ENCODE assay signal across 19 cellular contexts in the genomic region with DNA sequence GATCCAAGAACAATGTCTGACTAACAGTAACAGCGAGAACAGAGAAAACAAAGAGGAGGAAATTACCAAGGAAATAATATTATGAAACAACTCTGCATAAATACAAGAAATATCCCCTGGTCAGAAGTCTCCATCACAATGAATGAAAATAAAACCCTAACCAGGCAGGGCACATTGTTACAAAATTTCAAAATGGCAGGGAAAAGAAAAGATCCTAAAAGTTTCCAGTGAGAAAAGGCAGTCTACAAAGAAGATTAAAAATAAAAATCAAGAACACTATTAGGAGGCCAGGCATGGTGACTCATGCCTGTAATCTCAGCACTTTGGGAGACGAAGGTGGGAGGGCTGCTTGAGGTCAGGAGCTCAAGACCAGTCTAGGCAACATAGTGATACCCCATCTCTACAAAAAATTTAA. TPM values are rescaled to one million over a fixed set of nuclear protein-coding genes. Genes with fewer than 3 reads are reported as not detected.
DNase-seq lines count a peak whose midpoint lies in the region; ATAC-seq, FAIRE-seq and TF ChIP-seq lines count a peak whose summit lies in the region.
"Had no signal": no experiment of that assay in that cellular context is flagged by ENCODE, and none has a peak within 500 bp of the region (broad histone marks: within the 10 kb centered on the region; RNA-seq: fewer than 3 reads in every experiment).

No MANE protein-coding gene starts in this region.

- DNase-seq in M059J (ENCODE audit: low read depth) = peak; percentile 71
- peak; percentile 45 for DNase-seq in bronchial epithelial cell (ENCODE audit: low read depth)
- peak; percentile 58 for DNase-seq in islet precursor cell
- no peak for DNase-seq in thoracic aorta (ENCODE audit: low spot score)
- DNase-seq in activated CD4-positive, alpha-beta T cell treated with anti-CD3 and anti-CD28 coated beads, Interleukin-2, amount 10 ng/mL, durations not matched to agents 24 days and 14 days = no peak
- DNase-seq in immature natural killer cell = no peak
- DNase-seq: activated CD8-positive, alpha-beta T cell treated with anti-CD3 and anti-CD28 coated beads for 36 hours; activated gamma-delta T cell treated with Interleukin-2 at 50 U/mL for 16 hours; CD4-positive, CD25-positive, alpha-beta regulatory T cell; central memory CD4-positive, alpha-beta T cell; H7; naive B cell; NCI-H1092; NCI-H446; Peyer's patch; T-helper 9 cell had no signal

- H3K9me3 ChIP-seq in thoracic aorta = no peaks in the 10 kb centered on the region
- H3K9me3 ChIP-seq: Peyer's patch had no signal

- no peak overlapping the region for H3K4me3 Mint-ChIP-seq in activated CD4-positive, alpha-beta T cell treated with anti-CD3 and anti-CD28 coated beads, Interleukin-2, amount 10 ng/mL, durations not matched to agents 24 days and 14 days
- H3K4me3 Mint-ChIP-seq in immature natural killer cell = no peak overlapping the region
- H3K4me3 Mint-ChIP-seq: activated CD8-positive, alpha-beta T cell treated with anti-CD3 and anti-CD28 coated beads for 36 hours; CD4-positive, CD25-positive, alpha-beta regulatory T cell; naive B cell had no signal

- peak; percentile 79 for ATAC-seq in thoracic aorta (ENCODE audit: insufficient number of reproducible peaks, low FRiP score, low read depth)
- no peak for ATAC-seq in GM21447 (IDR thresholded peaks at IDR 0.05; ENCODE audit: unreplicated experiment)
- ATAC-seq: activated CD8-positive, alpha-beta T cell treated with anti-CD3 and anti-CD28 coated beads for 36 hours had no signal

- no peaks in the 10 kb centered on the region for H3K27me3 ChIP-seq in bronchial epithelial cell (ENCODE audit: control insufficient read depth, insufficient read depth, low read length)
- H3K27me3 ChIP-seq in thoracic aorta (replicated peaks; ENCODE audit: insufficient read depth) = no peaks in the 10 kb centered on the region
- H3K27me3 ChIP-seq: Peyer's patch had no signal

- no peak for FAIRE-seq in bronchial epithelial cell (lab: Jason Lieb, UNC)
- FAIRE-seq: G401.6 had no signal

- H3K4me3 ChIP-seq in bronchial epithelial cell (ENCODE audit: low read depth, low read length) (no peak overlapping the region), thoracic aorta (no peak overlapping the region)
- H3K4me3 ChIP-seq: Peyer's patch had no signal

- no peaks in the 10 kb centered on the region for H3K36me3 Mint-ChIP-seq in activated CD4-positive, alpha-beta T cell treated with anti-CD3 and anti-CD28 coated beads, Interleukin-2, amount 10 ng/mL, durations not matched to agents 24 days and 14 days (ENCODE audit: low read depth)
- H3K36me3 Mint-ChIP-seq in immature natural killer cell = no peaks in the 10 kb centered on the region
- H3K36me3 Mint-ChIP-seq: CD4-positive, CD25-positive, alpha-beta regulatory T cell; naive B cell had no signal

- H3K4me1 Mint-ChIP-seq in activated CD4-positive, alpha-beta T cell treated with anti-CD3 and anti-CD28 coated beads, Interleukin-2, amount 10 ng/mL, durations not matched to agents 24 days and 14 days = no peaks in the 10 kb centered on the region
- H3K4me1 Mint-ChIP-seq in immature natural killer cell = no peaks in the 10 kb centered on the region
- H3K4me1 Mint-ChIP-seq: naive B cell had no signal

- H3K27ac Mint-ChIP-seq in activated CD4-positive, alpha-beta T cell treated with anti-CD3 and anti-CD28 coated beads, Interleukin-2, amount 10 ng/mL, durations not matched to agents 24 days and 14 days = no peak overlapping the region
- no peak overlapping the region for H3K27ac Mint-ChIP-seq in immature natural killer cell
- H3K27ac Mint-ChIP-seq: activated CD8-positive, alpha-beta T cell treated with anti-CD3 and anti-CD28 coated beads for 36 hours had no signal

- H3K9me3 Mint-ChIP-seq in activated CD4-positive, alpha-beta T cell treated with anti-CD3 and anti-CD28 coated beads, Interleukin-2, amount 10 ng/mL, durations not matched to agents 24 days and 14 days = no peaks in the 10 kb centered on the region
- H3K9me3 Mint-ChIP-seq in immature natural killer cell = no peaks in the 10 kb centered on the region
- H3K9me3 Mint-ChIP-seq: activated CD8-positive, alpha-beta T cell treated with anti-CD3 and anti-CD28 coated beads for 36 hours; naive B cell had no signal

- intact Hi-C loops in activated CD4-positive, alpha-beta T cell treated with anti-CD3 and anti-CD28 coated beads, Interleukin-2, amount 10 ng/mL, durations not matched to agents 24 days and 14 days (cut with micrococcal nuclease) = no loop called here

- H3K4me1 ChIP-seq in thoracic aorta (ENCODE audit: control insufficient read depth in 1 of 2, low read depth in 2 of 2) = peaks cover 37 to 93% of the 10 kb centered on the region in 2 donors
- H3K4me1 ChIP-seq: Peyer's patch had no signal

- peaks cover 7% of the 10 kb centered on the region for H3K27me3 Mint-ChIP-seq in activated CD4-positive, alpha-beta T cell treated with anti-CD3 and anti-CD28 coated beads, Interleukin-2, amount 10 ng/mL, durations not matched to agents 24 days and 14 days
- H3K27me3 Mint-ChIP-seq in immature natural killer cell (ENCODE audit: low read depth in 3 of 3) = peaks cover 0 to 4% (median 3%) of the 10 kb centered on the region in 3 donors
- H3K27me3 Mint-ChIP-seq: activated CD8-positive, alpha-beta T cell treated with anti-CD3 and anti-CD28 coated beads for 36 hours had no signal

- TF ChIP-seq CTCF in bronchial epithelial cell (IDR thresholded peaks at IDR 0.05; ENCODE audit: insufficient read depth, low read length, severe bottlenecking) (no peak), thoracic aorta (IDR thresholded peaks at IDR 0.05) (no peak)

- H3K27ac ChIP-seq in thoracic aorta = peak overlapping the region; percentile 70 to 90
- H3K27ac ChIP-seq: Peyer's patch had no signal

- H3K36me3 ChIP-seq in bronchial epithelial cell (ENCODE audit: control insufficient read depth, insufficient read depth, low read length) = no peaks in the 10 kb centered on the region
- H3K36me3 ChIP-seq in thoracic aorta = no peaks in the 10 kb centered on the region
- H3K36me3 ChIP-seq: Peyer's patch had no signal

RNA-seq across cellular contexts. Expression of a gene that starts 47.9 kb away (rescaled TPM):
- 64.2 and 80.1 TPM in 2 replicates for total RNA-seq in M059J (2014; rRNA removed; shearing (Covaris generic))
- total RNA-seq in bronchial epithelial cell = 13.8 and 24.0 TPM in 2 replicates
- 100 to 1,000 TPM; 197 to 225 TPM for total RNA-seq in thoracic aorta
- total RNA-seq in activated CD4-positive, alpha-beta T cell treated with anti-CD3 and anti-CD28 coated beads, Interleukin-2, amount 10 ng/mL, durations not matched to agents 24 days and 14 days = 1.5 and 1.6 TPM in 2 replicates
- polyA plus RNA-seq in immature natural killer cell = not detected
- total RNA-seq: HT-29 had no signal
- polyA plus RNA-seq: CD4-positive, CD25-positive, alpha-beta regulatory T cell had no signal

Comparison
In these comparisons a context has a peak if more than half of its experiments do, and no peak if none do; other contexts are left out.
1. DNase-seq: peak in M059J (single experiment), bronchial epithelial cell (single experiment) and islet precursor cell (single experiment); none in thoracic aorta (single experiment), activated CD4-positive, alpha-beta T cell treated with anti-CD3 and anti-CD28 coated beads, Interleukin-2, amount 10 ng/mL, durations not matched to agents 24 days and 14 days (single experiment) and immature natural killer cell (0 of 3).